ENCODE assay signal across 18 cellular contexts in genomic region chr2:228801451-228801850, GRCh38.
"Had no signal": no experiment of that assay in that cellular context is flagged by ENCODE, and none has a peak within 500 bp of the region (broad histone marks: within the 10 kb centered on the region; RNA-seq: fewer than 3 reads in every experiment).

No MANE protein-coding gene starts in this region.

- H3K36me3 ChIP-seq: lower lobe of right lung, sigmoid colon, thoracic aorta, tibial nerve, upper lobe of left lung had no signal

- H3K27me3 ChIP-seq: sigmoid colon, tibial nerve, upper lobe of left lung had no signal

- DNase-seq: effector CD8-positive, alpha-beta T cell; endodermal cell; hypothalamus; immature natural killer cell; left ventricle myocardium superior; lower lobe of right lung; naive thymus-derived CD8-positive, alpha-beta T cell; nephron progenitor cell; nucleus accumbens; psoas muscle; right cardiac atrium; sigmoid colon; stimulated activated CD4-positive, alpha-beta T cell treated with anti-CD3 and anti-CD28 coated beads, Interleukin-4, amount 100 ng/mL, for 4 hours; upper lobe of left lung had no signal

- H3K4me3 ChIP-seq: lower lobe of right lung, psoas muscle, sigmoid colon, thoracic aorta, tibial nerve, upper lobe of left lung had no signal

- H3K9me3 ChIP-seq: lower lobe of right lung, psoas muscle, sigmoid colon, thoracic aorta, tibial nerve, upper lobe of left lung had no signal

- ATAC-seq: esophagus mucosa; left ventricle myocardium superior; lower lobe of right lung; naive thymus-derived CD8-positive, alpha-beta T cell; psoas muscle; right cardiac atrium; stimulated activated memory B cell treated with anti-CD40 and anti-IgM and Interleukin-4, amounts not matched to agents 10 μg/mL and 1 μg/mL and 100 μg/mL, for 72 hours had no signal
